11 cellular contexts compared by ENCODE assay signal in the genomic region with DNA sequence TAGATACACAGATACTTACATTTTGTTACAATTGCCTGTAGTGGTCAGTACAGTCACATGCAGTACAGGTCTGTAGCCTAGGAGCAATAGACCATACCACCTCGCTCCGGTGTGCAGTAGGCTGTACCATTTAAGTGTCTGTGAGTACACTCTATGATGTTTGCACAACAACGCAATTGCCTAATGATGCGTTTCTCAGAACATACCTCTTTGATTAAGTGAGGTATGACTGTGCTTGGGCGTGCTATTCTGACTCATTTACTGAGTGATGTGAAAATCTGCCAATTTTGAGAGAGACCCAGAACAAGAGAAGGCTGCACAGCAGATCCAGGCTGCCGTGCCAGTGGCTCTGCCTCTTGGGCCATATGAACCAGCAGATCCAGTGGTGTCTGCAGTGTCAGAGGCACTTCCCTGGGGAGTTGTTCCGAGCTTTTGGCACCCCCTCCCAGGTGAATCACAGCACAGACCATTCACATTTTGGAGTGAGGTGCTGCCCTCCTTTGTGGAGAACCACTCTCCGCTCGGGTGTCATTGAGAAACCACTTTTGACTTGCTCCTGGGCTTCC. TPM values are rescaled to one million over a fixed set of nuclear protein-coding genes. Genes with fewer than 3 reads are reported as not detected.
DNase-seq lines count a peak whose midpoint lies in the region; ATAC-seq, FAIRE-seq and TF ChIP-seq lines count a peak whose summit lies in the region.
"Had no signal": no experiment of that assay in that cellular context is flagged by ENCODE, and none has a peak within 500 bp of the region (broad histone marks: within the 10 kb centered on the region; RNA-seq: fewer than 3 reads in every experiment).

No MANE protein-coding gene starts in this region.

- no peak overlapping the region for H3K9ac ChIP-seq in astrocyte (ENCODE audit: low read length)

- H3K9me3 ChIP-seq in astrocyte (ENCODE audit: insufficient read depth, low read depth, low read length) (no peaks in the 10 kb centered on the region), left lung (no peaks in the 10 kb centered on the region)

- TF ChIP-seq CTCF in astrocyte (IDR thresholded peaks at IDR 0.05; ENCODE audit: insufficient read depth, low read depth, low read length) (peak; percentile 5), left lung (IDR thresholded peaks at IDR 0.05) (no peak)

- H3K4me1 ChIP-seq in astrocyte (ENCODE audit: insufficient read depth, low read length) (peaks cover 6% of the 10 kb centered on the region), left lung (no peaks in the 10 kb centered on the region)

- peak; percentile 78 for FAIRE-seq in astrocyte (lab: Jason Lieb, UNC)

- no peaks in the 10 kb centered on the region for H3K79me2 ChIP-seq in astrocyte (ENCODE audit: insufficient read depth, low read length)

- no peak overlapping the region for H3K4me3 Mint-ChIP-seq in astrocyte (ENCODE audit: unreplicated experiment)

- H3K36me3 Mint-ChIP-seq in astrocyte (ENCODE audit: low read depth, unreplicated experiment) = no peaks in the 10 kb centered on the region

- peaks cover 16% of the 10 kb centered on the region for H3K27me3 Mint-ChIP-seq in astrocyte (ENCODE audit: low read depth, unreplicated experiment)

- in situ Hi-C loops in G401 (cut with HindIII; ENCODE audit: low sequenced_read_pairs) = no loop called here

- H3K27me3 ChIP-seq in astrocyte (ENCODE audit: insufficient read depth, low read length) (no peaks in the 10 kb centered on the region), left lung (no peaks in the 10 kb centered on the region)

- no peaks in the 10 kb centered on the region for H3K9me3 Mint-ChIP-seq in astrocyte (ENCODE audit: unreplicated experiment)

- H4K20me1 ChIP-seq in astrocyte (ENCODE audit: insufficient read depth, low read length) = no peaks in the 10 kb centered on the region

- H3K36me3 ChIP-seq in astrocyte (ENCODE audit: insufficient read depth, low read length) (no peaks in the 10 kb centered on the region), left lung (no peaks in the 10 kb centered on the region)

- peak overlapping the region; percentile 74 for H3K4me2 ChIP-seq in astrocyte (ENCODE audit: low read length)

- H3K27ac ChIP-seq in astrocyte (ENCODE audit: low read depth, low read length) = no peak overlapping the region
- peak overlapping the region in 1 of 2 donors; percentile 63 for H3K27ac ChIP-seq in left lung

- intact Hi-C loops in left lung (cut with DNase I) = no loop called here

- H3K27ac Mint-ChIP-seq in astrocyte (ENCODE audit: unreplicated experiment) = no peak overlapping the region

- no peak for TF ChIP-seq POLR2A in GM18505 (IDR thresholded peaks at IDR 0.05; ENCODE audit: borderline replicate concordance, extremely low read depth, insufficient read depth, insufficient read length)

- H2AFZ ChIP-seq in astrocyte (ENCODE audit: low read depth, low read length) = no peak overlapping the region

- H3K4me3 ChIP-seq in astrocyte (ENCODE audit: insufficient read depth, low read depth, low read length) = no peak overlapping the region
- H3K4me3 ChIP-seq in left lung = no peak overlapping the region

- ATAC-seq in left lung (peak; percentile 96), HG03520 (IDR thresholded peaks at IDR 0.05; ENCODE audit: unreplicated experiment) (no peak), GM18505 (IDR thresholded peaks at IDR 0.05; ENCODE audit: unreplicated experiment) (no peak), GM21381 (IDR thresholded peaks at IDR 0.05; ENCODE audit: unreplicated experiment) (no peak)

- H3K4me1 Mint-ChIP-seq in astrocyte (ENCODE audit: low read depth, unreplicated experiment) = no peaks in the 10 kb centered on the region

- peak; percentile 40 for DNase-seq in COR-L47 (lab: John Stamatoyannopoulos, UW)
- DNase-seq in NCI-H1092 treated with DMSO at 0.1 percent for 48 hours (lab: John Stamatoyannopoulos, UW) = peak; percentile 75
- DNase-seq in astrocyte (ENCODE audit: low read depth) = peak; percentile 98
- peak; percentile 50 to 77 for DNase-seq in left lung
- DNase-seq in G401 (ENCODE audit: low spot score) = no peak
- DNase-seq: NK-92 treated with Interleukin-12 subunit alpha and Interleukin-12 subunit beta, amount 100 ng/mL, for 24 hours had no signal

RNA-seq across cellular contexts. Expression of a gene that starts 20.4 kb away (rescaled TPM):
- 1.3 and 2.7 TPM in 2 replicates for total RNA-seq in astrocyte
- under 1 TPM in 1 of 2 donors, not detected in 1; 0.26 TPM for total RNA-seq in left lung
- total RNA-seq in G401 (2014; rRNA removed; shearing (Covaris generic)) = 4.4 and 6.1 TPM in 2 replicates
- total RNA-seq: glomerular endothelial cell, pulmonary artery endothelial cell had no signal
